9 cellular contexts compared by ENCODE assay signal in genomic region chr9:36566813-36567217, GRCh38. TPM values are rescaled to one million over a fixed set of nuclear protein-coding genes. Genes with fewer than 3 reads are reported as not detected.
A peak's percentile ranks its signal among the peaks of the same experiment; 100 is the strongest.
DNase-seq lines count a peak whose midpoint lies in the region; ATAC-seq, FAIRE-seq and TF ChIP-seq lines count a peak whose summit lies in the region.
"Had no signal": no experiment of that assay in that cellular context is flagged by ENCODE, and none has a peak within 500 bp of the region (broad histone marks: within the 10 kb centered on the region; RNA-seq: fewer than 3 reads in every experiment).

No MANE protein-coding gene starts in this region.

- intact Hi-C loops in breast epithelium (cut with DNase I; ENCODE audit: low total_unique reads): no loop called here

- no peaks in the 10 kb centered on the region for H3K9me3 ChIP-seq in HUES6 (ENCODE audit: control insufficient read depth, insufficient read depth, low read depth, low read length)
- no peaks in the 10 kb centered on the region for H3K9me3 ChIP-seq in breast epithelium
- H3K9me3 ChIP-seq in small intestine (ENCODE audit: control insufficient read depth, low read depth): no peaks in the 10 kb centered on the region

- no peak for FAIRE-seq in small intestine (lab: Jason Lieb, UNC)
- FAIRE-seq: GM18507 had no signal

- ATAC-seq in GM18498 (IDR thresholded peaks at IDR 0.05; ENCODE audit: unreplicated experiment): no peak

- no peaks in the 10 kb centered on the region for H3K36me3 ChIP-seq in HUES6 (ENCODE audit: control insufficient read depth, insufficient read depth, low read length)
- H3K36me3 ChIP-seq in breast epithelium: no peaks in the 10 kb centered on the region
- no peaks in the 10 kb centered on the region for H3K36me3 ChIP-seq in small intestine (ENCODE audit: control insufficient read depth in 2 of 2, insufficient read depth in 2 of 2, low read length in 2 of 2)

- DNase-seq in breast epithelium (ENCODE audit: low spot score in 2 of 2) (peak in 1 of 2 donors; percentile 59), small intestine (no peak)
- DNase-seq in stimulated activated CD8-positive, alpha-beta memory T cell treated with anti-CD3 and anti-CD28 coated beads, Interleukin-4, amount 100 ng/mL, for 48 hours: no peak
- DNase-seq: NCI-H524 treated with DMSO at 0.1 percent for 48 hours had no signal

- TF ChIP-seq POLR2A in breast epithelium (IDR thresholded peaks at IDR 0.05): no peak

- H3K27ac ChIP-seq in HUES6 (ENCODE audit: low read depth, low read length) (no peak overlapping the region), breast epithelium (peak overlapping the region; percentile 20 to 69), layer of hippocampus (ENCODE audit: low read depth, low read length) (peak overlapping the region; percentile 35), temporal lobe (ENCODE audit: low read depth, low read length) (peak overlapping the region; percentile 78), small intestine (ENCODE audit: low read depth in 1 of 2, low read length in 1 of 2) (no peak overlapping the region)

- H3K4me1 ChIP-seq in HUES6 (ENCODE audit: control insufficient read depth, insufficient read depth, low read length) (peaks cover 4% of the 10 kb centered on the region; the same call in 1 of the 2 replicates), breast epithelium (no peaks in the 10 kb centered on the region), small intestine (ENCODE audit: control insufficient read depth in 2 of 2, insufficient read depth in 1 of 2, low read depth in 1 of 2, low read length in 1 of 2) (no peaks in the 10 kb centered on the region)

- H3K27me3 ChIP-seq in HUES6 (ENCODE audit: control insufficient read depth, insufficient read depth, low read length) (no peaks in the 10 kb centered on the region), breast epithelium (no peaks in the 10 kb centered on the region), layer of hippocampus (ENCODE audit: control insufficient read depth, insufficient read depth, low read length) (no peaks in the 10 kb centered on the region), small intestine (ENCODE audit: control insufficient read depth in 2 of 2, insufficient read depth in 2 of 2, low read length in 2 of 2) (no peaks in the 10 kb centered on the region)

- no peak for TF ChIP-seq CTCF in breast epithelium (IDR thresholded peaks at IDR 0.05)

- 71 to 76% (median 75%) methylated on average over 8 of the region's 8 CpGs for WGBS in small intestine, 3 donors

- H3K4me3 ChIP-seq in HUES6 (ENCODE audit: low read depth, low read length): no peak overlapping the region
- no peak overlapping the region for H3K4me3 ChIP-seq in breast epithelium
- H3K4me3 ChIP-seq in small intestine (ENCODE audit: low read depth in 1 of 2, low read length in 2 of 2): no peak overlapping the region

- peak overlapping the region; percentile 15 for H3K9ac ChIP-seq in HUES6 (ENCODE audit: low read length)

RNA-seq across cellular contexts. Expression of gene MELK, which starts 5.9 kb away (rescaled TPM):
- total RNA-seq in breast epithelium (under 1 TPM in 2 of 3 donors, not detected in 1; 0.48 to 0.59 TPM), temporal lobe (3.9 TPM)
- polyA plus RNA-seq in small intestine: 10 to 100 TPM in 1 of 3 donors, 1 to 10 TPM in 1, under 1 TPM in 1; 0.81 to 13.8 (median 3.4) TPM

Comparison
In these comparisons a context has a peak if more than half of its experiments do, and no peak if none do; other contexts are left out.
1. H3K27ac ChIP-seq: peak in breast epithelium (2 of 2), layer of hippocampus (single experiment) and temporal lobe (single experiment); none in HUES6 (single experiment) and small intestine (0 of 2).